1 cellular context compared by ENCODE assay signal in genomic region chr2:108226570-108226969, GRCh38.
TF ChIP-seq lines count a peak whose summit lies in the region.

No MANE protein-coding gene starts in this region.

TF ChIP-seq in K562, 482 proteins besides CTCF, POLR2A, EP300 and RAD21 (continued from another document):
- TF ChIP-seq, protein P1, sequence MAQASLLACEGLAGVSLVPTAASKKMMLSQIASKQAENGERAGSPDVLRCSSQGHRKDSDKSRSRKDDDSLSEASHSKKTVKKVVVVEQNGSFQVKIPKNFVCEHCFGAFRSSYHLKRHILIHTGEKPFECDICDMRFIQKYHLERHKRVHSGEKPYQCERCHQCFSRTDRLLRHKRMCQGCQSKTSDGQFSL (CRISPR knock-in tag; IDR thresholded peaks at IDR 0.05): no peak
- TF ChIP-seq, protein P1 (tag; IDR thresholded peaks at IDR 0.05): no peak
- TF ChIP-seq NFE2 (IDR thresholded peaks at IDR 0.05; ENCODE audit: low read depth) (peak; percentile 46; the same call in 1 of the 2 replicates), KDM4B (IDR thresholded peaks at IDR 0.05; ENCODE audit: borderline replicate concordance in 2 of 2, low read depth in 1 of 2) (no peak), BRCA1 (IDR thresholded peaks at IDR 0.05) (no peak), BRCA1 (CRISPR knock-in tag; IDR thresholded peaks at IDR 0.05) (no peak), NCOA1 (IDR thresholded peaks at IDR 0.05; ENCODE audit: low read depth) (no peak), ZNF316 (IDR thresholded peaks at IDR 0.05) (peak; percentile 51), ZNF23 (CRISPR knock-in tag; IDR thresholded peaks at IDR 0.05) (no peak), HOXB6 (CRISPR knock-in tag; IDR thresholded peaks at IDR 0.05; ENCODE audit: borderline replicate concordance) (no peak), ZNF586 (CRISPR knock-in tag; conservative IDR thresholded peaks at IDR 0.05) (no peak), HDAC2 (IDR thresholded peaks at IDR 0.05) (no peak), ZFP91 (CRISPR knock-in tag; IDR thresholded peaks at IDR 0.05) (no peak), DACH1 (IDR thresholded peaks at IDR 0.05; ENCODE audit: partially characterized antibody) (no peak), ZBTB7A (IDR thresholded peaks at IDR 0.05; ENCODE audit: borderline replicate concordance, control insufficient read depth, low read depth, low read length) (no peak), NR4A1 (CRISPR knock-in tag; IDR thresholded peaks at IDR 0.05) (no peak), NR4A1 (tag; IDR thresholded peaks at IDR 0.05) (no peak), ZNF232 (CRISPR knock-in tag; IDR thresholded peaks at IDR 0.05) (no peak), MAFG (tag; conservative IDR thresholded peaks at IDR 0.05) (peak; percentile 72), RNF219 (CRISPR knock-in tag; IDR thresholded peaks at IDR 0.05) (no peak), ELK1 (CRISPR knock-in tag; IDR thresholded peaks at IDR 0.05) (no peak), NR2C2 (CRISPR knock-in tag; IDR thresholded peaks at IDR 0.05) (no peak), NR2C2 (tag; IDR thresholded peaks at IDR 0.05) (no peak)
- TF ChIP-seq, protein P2, sequence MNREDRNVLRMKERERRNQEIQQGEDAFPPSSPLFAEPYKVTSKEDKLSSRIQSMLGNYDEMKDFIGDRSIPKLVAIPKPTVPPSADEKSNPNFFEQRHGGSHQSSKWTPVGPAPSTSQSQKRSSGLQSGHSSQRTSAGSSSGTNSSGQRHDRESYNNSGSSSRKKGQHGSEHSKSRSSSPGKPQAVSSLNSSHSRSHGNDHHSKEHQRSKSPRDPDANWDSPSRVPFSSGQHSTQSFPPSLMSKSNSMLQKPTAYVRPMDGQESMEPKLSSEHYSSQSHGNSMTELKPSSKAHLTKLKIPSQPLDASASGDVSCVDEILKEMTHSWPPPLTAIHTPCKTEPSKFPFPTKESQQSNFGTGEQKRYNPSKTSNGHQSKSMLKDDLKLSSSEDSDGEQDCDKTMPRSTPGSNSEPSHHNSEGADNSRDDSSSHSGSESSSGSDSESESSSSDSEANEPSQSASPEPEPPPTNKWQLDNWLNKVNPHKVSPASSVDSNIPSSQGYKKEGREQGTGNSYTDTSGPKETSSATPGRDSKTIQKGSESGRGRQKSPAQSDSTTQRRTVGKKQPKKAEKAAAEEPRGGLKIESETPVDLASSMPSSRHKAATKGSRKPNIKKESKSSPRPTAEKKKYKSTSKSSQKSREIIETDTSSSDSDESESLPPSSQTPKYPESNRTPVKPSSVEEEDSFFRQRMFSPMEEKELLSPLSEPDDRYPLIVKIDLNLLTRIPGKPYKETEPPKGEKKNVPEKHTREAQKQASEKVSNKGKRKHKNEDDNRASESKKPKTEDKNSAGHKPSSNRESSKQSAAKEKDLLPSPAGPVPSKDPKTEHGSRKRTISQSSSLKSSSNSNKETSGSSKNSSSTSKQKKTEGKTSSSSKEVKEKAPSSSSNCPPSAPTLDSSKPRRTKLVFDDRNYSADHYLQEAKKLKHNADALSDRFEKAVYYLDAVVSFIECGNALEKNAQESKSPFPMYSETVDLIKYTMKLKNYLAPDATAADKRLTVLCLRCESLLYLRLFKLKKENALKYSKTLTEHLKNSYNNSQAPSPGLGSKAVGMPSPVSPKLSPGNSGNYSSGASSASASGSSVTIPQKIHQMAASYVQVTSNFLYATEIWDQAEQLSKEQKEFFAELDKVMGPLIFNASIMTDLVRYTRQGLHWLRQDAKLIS (CRISPR knock-in tag; IDR thresholded peaks at IDR 0.05): no peak
- TF ChIP-seq, protein P3, sequence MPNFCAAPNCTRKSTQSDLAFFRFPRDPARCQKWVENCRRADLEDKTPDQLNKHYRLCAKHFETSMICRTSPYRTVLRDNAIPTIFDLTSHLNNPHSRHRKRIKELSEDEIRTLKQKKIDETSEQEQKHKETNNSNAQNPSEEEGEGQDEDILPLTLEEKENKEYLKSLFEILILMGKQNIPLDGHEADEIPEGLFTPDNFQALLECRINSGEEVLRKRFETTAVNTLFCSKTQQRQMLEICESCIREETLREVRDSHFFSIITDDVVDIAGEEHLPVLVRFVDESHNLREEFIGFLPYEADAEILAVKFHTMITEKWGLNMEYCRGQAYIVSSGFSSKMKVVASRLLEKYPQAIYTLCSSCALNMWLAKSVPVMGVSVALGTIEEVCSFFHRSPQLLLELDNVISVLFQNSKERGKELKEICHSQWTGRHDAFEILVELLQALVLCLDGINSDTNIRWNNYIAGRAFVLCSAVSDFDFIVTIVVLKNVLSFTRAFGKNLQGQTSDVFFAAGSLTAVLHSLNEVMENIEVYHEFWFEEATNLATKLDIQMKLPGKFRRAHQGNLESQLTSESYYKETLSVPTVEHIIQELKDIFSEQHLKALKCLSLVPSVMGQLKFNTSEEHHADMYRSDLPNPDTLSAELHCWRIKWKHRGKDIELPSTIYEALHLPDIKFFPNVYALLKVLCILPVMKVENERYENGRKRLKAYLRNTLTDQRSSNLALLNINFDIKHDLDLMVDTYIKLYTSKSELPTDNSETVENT (CRISPR knock-in tag; IDR thresholded peaks at IDR 0.05): no peak
- TF ChIP-seq, protein P4, sequence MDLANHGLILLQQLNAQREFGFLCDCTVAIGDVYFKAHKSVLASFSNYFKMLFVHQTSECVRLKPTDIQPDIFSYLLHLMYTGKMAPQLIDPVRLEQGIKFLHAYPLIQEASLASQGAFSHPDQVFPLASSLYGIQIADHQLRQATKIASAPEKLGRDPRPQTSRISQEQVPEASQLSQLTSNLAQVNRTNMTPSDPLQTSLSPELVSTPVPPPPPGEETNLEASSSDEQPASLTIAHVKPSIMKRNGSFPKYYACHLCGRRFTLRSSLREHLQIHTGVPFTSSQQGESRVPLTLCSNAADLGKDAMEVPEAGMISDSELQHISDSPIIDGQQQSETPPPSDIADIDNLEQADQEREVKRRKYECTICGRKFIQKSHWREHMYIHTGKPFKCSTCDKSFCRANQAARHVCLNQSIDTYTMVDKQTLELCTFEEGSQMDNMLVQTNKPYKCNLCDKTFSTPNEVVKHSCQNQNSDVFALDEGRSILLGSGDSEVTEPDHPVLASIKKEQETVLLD (IDR thresholded peaks at IDR 0.05): no peak
